In the genomic region with DNA sequence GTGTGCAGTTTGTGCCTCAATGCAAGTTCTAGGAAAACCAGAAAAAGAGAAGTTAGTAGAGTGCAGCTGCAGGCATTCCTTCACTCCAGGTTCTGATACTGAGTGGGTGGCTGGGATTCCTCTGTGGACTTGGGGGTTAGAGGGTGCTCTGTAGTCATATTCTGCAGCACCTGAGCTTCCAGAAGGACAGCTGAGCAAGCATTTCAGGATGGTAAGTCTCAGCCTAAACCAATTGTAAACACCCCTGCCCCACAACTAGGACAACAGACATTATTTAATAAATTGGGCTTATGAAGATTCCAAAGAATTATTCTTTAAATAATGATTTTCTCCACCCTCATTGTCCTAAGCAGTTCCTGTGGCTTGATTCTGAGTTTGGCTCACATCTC, we compare ENCODE assay signal across 19 cellular contexts. TPM values are rescaled to one million over a fixed set of nuclear protein-coding genes. Genes with fewer than 3 reads are reported as not detected.
DNase-seq lines count a peak whose midpoint lies in the region; ATAC-seq and TF ChIP-seq lines count a peak whose summit lies in the region.
"Had no signal": no experiment of that assay in that cellular context is flagged by ENCODE, and none has a peak within 500 bp of the region (broad histone marks: within the 10 kb centered on the region; RNA-seq: fewer than 3 reads in every experiment).

No MANE protein-coding gene starts in this region.

- intact Hi-C loops in naive thymus-derived CD4-positive, alpha-beta T cell (cut with micrococcal nuclease), result no loop called here

- POLR2A ChIA-PET in naive thymus-derived CD4-positive, alpha-beta T cell (lab: Charles Lee), result interaction anchor here (1.8 kb wide), 1 partner anchor 9 kb away, joined by 4 read pairs; no protein-coding TSS in a partner anchor

- no peaks in the 10 kb centered on the region for H3K4me1 Mint-ChIP-seq in stimulated activated memory B cell treated with anti-CD40 and anti-IgM and Interleukin-4, amounts not matched to agents 10 μg/mL and 1 μg/mL and 100 μg/mL, for 72 hours
- H3K4me1 Mint-ChIP-seq in naive thymus-derived CD4-positive, alpha-beta T cell, result peaks cover 0 to 4% (median 0%) of the 10 kb centered on the region in 7 donors
- peaks cover 38% of the 10 kb centered on the region for H3K4me1 Mint-ChIP-seq in endothelial cell (ENCODE audit: unreplicated experiment)
- H3K4me1 Mint-ChIP-seq: GM23338 had no signal

- H3K9me3 ChIP-seq in RWPE2 (ENCODE audit: severe bottlenecking) (no peaks in the 10 kb centered on the region), mesodermal cell (ENCODE audit: control insufficient read depth, low read length) (no peaks in the 10 kb centered on the region)
- H3K9me3 ChIP-seq in naive thymus-derived CD4-positive, alpha-beta T cell (ENCODE audit: control insufficient read depth in 2 of 3, low read length in 3 of 3), result no peaks in the 10 kb centered on the region
- H3K9me3 ChIP-seq: A549, BE2C, HAP-1, SJCRH30 had no signal

- no peak overlapping the region for H3K4me3 Mint-ChIP-seq in stimulated activated memory B cell treated with anti-CD40 and anti-IgM and Interleukin-4, amounts not matched to agents 10 μg/mL and 1 μg/mL and 100 μg/mL, for 72 hours
- H3K4me3 Mint-ChIP-seq in naive thymus-derived CD4-positive, alpha-beta T cell, result no peak overlapping the region
- H3K4me3 Mint-ChIP-seq in endothelial cell (ENCODE audit: unreplicated experiment), result no peak overlapping the region
- H3K4me3 Mint-ChIP-seq: CD4-positive, alpha-beta T cell; GM23338 had no signal

- DNase-seq in CD1c-positive myeloid dendritic cell (ENCODE audit: extremely low spot score) (peak; percentile 26), RWPE2 (ENCODE audit: low spot score) (no peak), endothelial cell (ENCODE audit: low spot score) (no peak)
- no peak for DNase-seq in naive thymus-derived CD4-positive, alpha-beta T cell
- DNase-seq: BE2C; CD4-positive, alpha-beta T cell; DMS153; KG1; NCI-H1092 treated with DMSO at 0.1 percent for 48 hours; NCI-H1436 treated with DMSO at 0.1 percent for 48 hours; NCI-H1930; NCI-H510A; SJCRH30 had no signal

- no peaks in the 10 kb centered on the region for H3K27me3 Mint-ChIP-seq in stimulated activated memory B cell treated with anti-CD40 and anti-IgM and Interleukin-4, amounts not matched to agents 10 μg/mL and 1 μg/mL and 100 μg/mL, for 72 hours
- no peaks in the 10 kb centered on the region for H3K27me3 Mint-ChIP-seq in naive thymus-derived CD4-positive, alpha-beta T cell
- H3K27me3 Mint-ChIP-seq in endothelial cell (ENCODE audit: unreplicated experiment), result no peaks in the 10 kb centered on the region
- H3K27me3 Mint-ChIP-seq: CD4-positive, alpha-beta T cell had no signal

- no peaks in the 10 kb centered on the region for H3K27me3 ChIP-seq in RWPE2 (ENCODE audit: insufficient read depth, poor library complexity, severe bottlenecking)
- no peaks in the 10 kb centered on the region for H3K27me3 ChIP-seq in naive thymus-derived CD4-positive, alpha-beta T cell (ENCODE audit: control insufficient read depth in 2 of 2, insufficient read depth in 2 of 2, low read length in 2 of 2)
- H3K27me3 ChIP-seq: BE2C, SJCRH30 had no signal

- H3K9me3 Mint-ChIP-seq in stimulated activated memory B cell treated with anti-CD40 and anti-IgM and Interleukin-4, amounts not matched to agents 10 μg/mL and 1 μg/mL and 100 μg/mL, for 72 hours, result no peaks in the 10 kb centered on the region
- H3K9me3 Mint-ChIP-seq in naive thymus-derived CD4-positive, alpha-beta T cell, result no peaks in the 10 kb centered on the region
- H3K9me3 Mint-ChIP-seq in endothelial cell (ENCODE audit: unreplicated experiment), result no peaks in the 10 kb centered on the region
- H3K9me3 Mint-ChIP-seq: CD4-positive, alpha-beta T cell; GM23338 had no signal

- CTCF ChIA-PET in naive thymus-derived CD4-positive, alpha-beta T cell (lab: Charles Lee), result interaction anchor here (0.5 to 1.1 kb wide), 3 partner anchors 12 to 68 kb away, joined by 3 to 7 read pairs (median 3); no protein-coding TSS in a partner anchor

- H3K36me3 ChIP-seq in RWPE2 (ENCODE audit: low read depth) (no peaks in the 10 kb centered on the region), mesodermal cell (ENCODE audit: control insufficient read depth, insufficient read depth, low read length) (peaks cover 19% of the 10 kb centered on the region)
- no peaks in the 10 kb centered on the region for H3K36me3 ChIP-seq in naive thymus-derived CD4-positive, alpha-beta T cell (ENCODE audit: control insufficient read depth in 2 of 3, insufficient read depth in 3 of 3, low read length in 3 of 3)
- H3K36me3 ChIP-seq: BE2C, HAP-1, SJCRH30 had no signal

- no peak for TF ChIP-seq CTCF in RWPE2 (IDR thresholded peaks at IDR 0.05; ENCODE audit: poor library complexity, severe bottlenecking)
- no peak for TF ChIP-seq CTCF in endothelial cell (IDR thresholded peaks at IDR 0.05; ENCODE audit: unreplicated experiment)

- ATAC-seq in RWPE2 (ENCODE audit: low read depth), result peak; percentile 26; the same call in 1 of the 3 replicates
- peak; percentile 20 for ATAC-seq in stimulated activated memory B cell treated with anti-CD40 and anti-IgM and Interleukin-4, amounts not matched to agents 10 μg/mL and 1 μg/mL and 100 μg/mL, for 72 hours
- ATAC-seq in GM18868 (IDR thresholded peaks at IDR 0.05; ENCODE audit: unreplicated experiment), result no peak
- ATAC-seq in naive thymus-derived CD4-positive, alpha-beta T cell, result no peak
- ATAC-seq: GM23338 had no signal

- H3K27ac ChIP-seq in RWPE2 (ENCODE audit: poor library complexity, severe bottlenecking) (no peak overlapping the region), mesodermal cell (ENCODE audit: low read depth, low read length, severe bottlenecking) (peak overlapping the region; percentile 77)
- no peak overlapping the region for H3K27ac ChIP-seq in naive thymus-derived CD4-positive, alpha-beta T cell (ENCODE audit: low read depth, low read length)
- H3K27ac ChIP-seq: A549, SJCRH30 had no signal

- no peak overlapping the region for H3K4me3 ChIP-seq in RWPE2 (ENCODE audit: severe bottlenecking)
- no peak overlapping the region for H3K4me3 ChIP-seq in mesodermal cell (ENCODE audit: extremely low read depth, insufficient read depth, low read length, poor library complexity, severe bottlenecking)
- no peak overlapping the region for H3K4me3 ChIP-seq in naive thymus-derived CD4-positive, alpha-beta T cell (ENCODE audit: low read length)
- H3K4me3 ChIP-seq: A549, GM23338, HAP-1, SJCRH30 had no signal

- no peaks in the 10 kb centered on the region for H3K4me1 ChIP-seq in RWPE2 (ENCODE audit: insufficient read depth, poor library complexity, severe bottlenecking)
- peaks cover 28% of the 10 kb centered on the region for H3K4me1 ChIP-seq in mesodermal cell (ENCODE audit: control insufficient read depth, insufficient read depth, low read length, poor library complexity, severe bottlenecking)
- H3K4me1 ChIP-seq in naive thymus-derived CD4-positive, alpha-beta T cell (ENCODE audit: control insufficient read depth in 2 of 2, insufficient read depth in 2 of 2, low read length in 2 of 2), result no peaks in the 10 kb centered on the region
- H3K4me1 ChIP-seq: A549, HAP-1, SJCRH30 had no signal

- no peaks in the 10 kb centered on the region for H3K36me3 Mint-ChIP-seq in stimulated activated memory B cell treated with anti-CD40 and anti-IgM and Interleukin-4, amounts not matched to agents 10 μg/mL and 1 μg/mL and 100 μg/mL, for 72 hours
- H3K36me3 Mint-ChIP-seq in naive thymus-derived CD4-positive, alpha-beta T cell, result no peaks in the 10 kb centered on the region
- peaks cover 5% of the 10 kb centered on the region for H3K36me3 Mint-ChIP-seq in endothelial cell (ENCODE audit: low read depth, unreplicated experiment)

- H3K27ac Mint-ChIP-seq in stimulated activated memory B cell treated with anti-CD40 and anti-IgM and Interleukin-4, amounts not matched to agents 10 μg/mL and 1 μg/mL and 100 μg/mL, for 72 hours, result no peak overlapping the region
- H3K27ac Mint-ChIP-seq in naive thymus-derived CD4-positive, alpha-beta T cell, result peak overlapping the region in 2 of 9 donors; percentile 32 to 73
- H3K27ac Mint-ChIP-seq in endothelial cell (ENCODE audit: unreplicated experiment), result no peak overlapping the region
- H3K27ac Mint-ChIP-seq: GM23338 had no signal

RNA-seq across cellular contexts. Expression of a gene that starts 9.1 kb away (rescaled TPM):
- polyA plus RNA-seq in mesodermal cell (2013, experiment 1 of 2), result 30.1 TPM
- polyA plus RNA-seq in mesodermal cell (2013, experiment 2 of 2), result 23.6 TPM
- 1 to 10 TPM in 1 of 5 experiments, under 1 TPM in 1, not detected in 3; 0.49 to 1.9 TPM for total RNA-seq in naive thymus-derived CD4-positive, alpha-beta T cell
- under 1 TPM; 0.30 to 0.32 TPM for polyA plus RNA-seq in naive thymus-derived CD4-positive, alpha-beta T cell
- total RNA-seq in endothelial cell (ENCODE audit: unreplicated experiment), result 9.3 TPM
- total RNA-seq: CD4-positive, alpha-beta T cell had no signal

RNA-seq across cellular contexts. Expression of a gene that starts 17.2 kb away (rescaled TPM):
- polyA plus RNA-seq in mesodermal cell (2013, experiment 1 of 2), result 77.7 TPM
- polyA plus RNA-seq in mesodermal cell (2013, experiment 2 of 2), result 69.0 TPM
- total RNA-seq in naive thymus-derived CD4-positive, alpha-beta T cell, result 100 to 1,000 TPM in 3 of 5 experiments, 10 to 100 TPM in 2; 79.8 to 105 (median 101) TPM
- polyA plus RNA-seq in naive thymus-derived CD4-positive, alpha-beta T cell, result 100 to 1,000 TPM; 182 to 198 TPM
- 65.6 TPM for total RNA-seq in endothelial cell (ENCODE audit: unreplicated experiment)

Comparison
In these comparisons a context has a peak if more than half of its experiments do, and no peak if none do; other contexts are left out.
1. ATAC-seq: peak in RWPE2 (single experiment) and stimulated activated memory B cell treated with anti-CD40 and anti-IgM and Interleukin-4, amounts not matched to agents 10 μg/mL and 1 μg/mL and 100 μg/mL, for 72 hours (single experiment); none in GM18868 (single experiment) and naive thymus-derived CD4-positive, alpha-beta T cell (single experiment).